ENCODE assay signal across 25 cellular contexts in genomic region chr16:1655269-1655807, GRCh38.
"Had no signal": no experiment of that assay in that cellular context is flagged by ENCODE, and none has a peak within 500 bp of the region (broad histone marks: within the 10 kb centered on the region; RNA-seq: fewer than 3 reads in every experiment).

No MANE protein-coding gene starts in this region.

- H3K27ac Mint-ChIP-seq: activated CD4-positive, alpha-beta memory T cell treated with anti-CD3 and anti-CD28 coated beads, Interleukin-2, amount 10 ng/mL, durations not matched to agents 7 days and 5 days; activated CD4-positive, alpha-beta T cell treated with anti-CD3 and anti-CD28 coated beads, Interleukin-2, amount 10 ng/mL, durations not matched to agents 7 days and 5 days; activated naive CD8-positive, alpha-beta T cell; effector memory CD8-positive, alpha-beta T cell; nephron; stimulated activated naive CD8-positive, alpha-beta T cell treated with anti-CD3 and anti-CD28 coated beads, Interleukin-15, Interleukin-2, amounts not matched to agents 100 ng/mL and 50 ng/mL, for 24 hours; T-helper 17 cell; WTC11 had no signal

- DNase-seq: activated CD4-positive, alpha-beta memory T cell treated with anti-CD3 and anti-CD28 coated beads, Interleukin-2, amount 10 ng/mL, durations not matched to agents 7 days and 5 days; activated CD4-positive, alpha-beta T cell treated with anti-CD3 and anti-CD28 coated beads for 1 hour; activated CD4-positive, alpha-beta T cell treated with anti-CD3 and anti-CD28 coated beads, Interleukin-2, amount 10 ng/mL, durations not matched to agents 7 days and 5 days; activated naive CD4-positive, alpha-beta T cell treated with Interleukin-2 at 50 U/mL for 16 hours; activated T-cell treated with anti-CD3 and anti-CD28 coated beads, Interleukin-2, amount 50 U/mL, for 48 hours; cerebellar nuclear complex; effector memory CD8-positive, alpha-beta T cell; left ventricle myocardium inferior; right lobe of liver; stimulated activated CD4-positive, alpha-beta T cell treated with anti-CD3 and anti-CD28 coated beads, Interleukin-12 subunit alpha, Interleukin-12 subunit beta, amount 100 ng/mL, for 4 hours; stimulated activated CD4-positive, alpha-beta T cell treated with anti-CD3 and anti-CD28 coated beads, Interleukin-4, amount 100 ng/mL, for 1 hour; T-helper 17 cell; T1000; thyroid gland; upper lobe of right lung had no signal

- H3K4me1 Mint-ChIP-seq: nephron, WTC11 had no signal

- H3K27me3 Mint-ChIP-seq: activated CD4-positive, alpha-beta memory T cell treated with anti-CD3 and anti-CD28 coated beads, Interleukin-2, amount 10 ng/mL, durations not matched to agents 7 days and 5 days; activated CD4-positive, alpha-beta T cell treated with anti-CD3 and anti-CD28 coated beads, Interleukin-2, amount 10 ng/mL, durations not matched to agents 7 days and 5 days; activated naive CD8-positive, alpha-beta T cell; effector memory CD8-positive, alpha-beta T cell; stimulated activated naive CD8-positive, alpha-beta T cell treated with anti-CD3 and anti-CD28 coated beads, Interleukin-15, Interleukin-2, amounts not matched to agents 100 ng/mL and 50 ng/mL, for 24 hours; T-helper 17 cell had no signal

- H3K27me3 ChIP-seq: cardiac muscle cell, esophagus muscularis mucosa, neutrophil, right lobe of liver, thyroid gland, upper lobe of right lung had no signal

- H3K4me3 ChIP-seq: cardiac muscle cell, coronary artery, esophagus muscularis mucosa, left ventricle myocardium inferior, lung, right lobe of liver, thyroid gland, upper lobe of right lung had no signal

- H3K27ac ChIP-seq: cardiac muscle cell, coronary artery, esophagus muscularis mucosa, left ventricle myocardium inferior, neutrophil, right lobe of liver, thyroid gland, upper lobe of right lung had no signal

- H3K4me1 ChIP-seq: right lobe of liver, thyroid gland, upper lobe of right lung had no signal

- H3K9me3 ChIP-seq: esophagus muscularis mucosa, left ventricle myocardium inferior, neutrophil, right lobe of liver, thyroid gland, upper lobe of right lung had no signal

- H3K9me3 Mint-ChIP-seq: activated CD4-positive, alpha-beta memory T cell treated with anti-CD3 and anti-CD28 coated beads, Interleukin-2, amount 10 ng/mL, durations not matched to agents 7 days and 5 days; activated CD4-positive, alpha-beta T cell treated with anti-CD3 and anti-CD28 coated beads, Interleukin-2, amount 10 ng/mL, durations not matched to agents 7 days and 5 days; effector memory CD8-positive, alpha-beta T cell; nephron; stimulated activated naive CD8-positive, alpha-beta T cell treated with anti-CD3 and anti-CD28 coated beads, Interleukin-15, Interleukin-2, amounts not matched to agents 100 ng/mL and 50 ng/mL, for 24 hours; WTC11 had no signal

- H3K4me3 Mint-ChIP-seq: activated CD4-positive, alpha-beta memory T cell treated with anti-CD3 and anti-CD28 coated beads, Interleukin-2, amount 10 ng/mL, durations not matched to agents 7 days and 5 days; activated CD4-positive, alpha-beta T cell treated with anti-CD3 and anti-CD28 coated beads, Interleukin-2, amount 10 ng/mL, durations not matched to agents 7 days and 5 days; activated naive CD8-positive, alpha-beta T cell; effector memory CD8-positive, alpha-beta T cell; nephron; stimulated activated naive CD8-positive, alpha-beta T cell treated with anti-CD3 and anti-CD28 coated beads, Interleukin-15, Interleukin-2, amounts not matched to agents 100 ng/mL and 50 ng/mL, for 24 hours; T-helper 17 cell; WTC11 had no signal

- ATAC-seq: effector memory CD8-positive, alpha-beta T cell; SK-N-SH treated with all-trans-retinoic acid at 6 μM for 48 hours; T-helper 17 cell; upper lobe of right lung; WTC11 had no signal
